24 cellular contexts compared by ENCODE assay signal in genomic region chr18:53943463-53943862, GRCh38.
A peak's percentile ranks its signal among the peaks of the same experiment; 100 is the strongest.
DNase-seq lines count a peak whose midpoint lies in the region; ATAC-seq, FAIRE-seq and TF ChIP-seq lines count a peak whose summit lies in the region.
"Had no signal": no experiment of that assay in that cellular context is flagged by ENCODE, and none has a peak within 500 bp of the region (broad histone marks: within the 10 kb centered on the region; RNA-seq: fewer than 3 reads in every experiment).

No MANE protein-coding gene starts in this region.

- H3K9me3 ChIP-seq in transverse colon (no peaks in the 10 kb centered on the region), mammary epithelial cell (replicated peaks; ENCODE audit: insufficient read depth, low read length) (peaks cover 4% of the 10 kb centered on the region)
- H3K9me3 ChIP-seq: Caco-2 had no signal

- H3K36me3 ChIP-seq in transverse colon (no peaks in the 10 kb centered on the region), mammary epithelial cell (ENCODE audit: insufficient read depth, low read length) (no peaks in the 10 kb centered on the region)
- H3K36me3 ChIP-seq: BLaER1 had no signal

- H3K27ac ChIP-seq in transverse colon (no peak overlapping the region), mammary epithelial cell (ENCODE audit: insufficient read depth, low read depth, low read length) (no peak overlapping the region)
- H3K27ac ChIP-seq: 22Rv1, BLaER1, C4-2B, GM23248 had no signal

- H3K4me2 ChIP-seq in mammary epithelial cell (ENCODE audit: insufficient read depth, low read depth, low read length), result no peak overlapping the region
- H3K4me2 ChIP-seq: BLaER1 had no signal

- ATAC-seq in activated CD4-positive, CD25-positive, alpha-beta regulatory T cell treated with anti-CD3 and anti-CD28 coated beads, Interleukin-2, amount 50 U/mL, for 24 hours, result no peak
- ATAC-seq: CD8-positive, alpha-beta T cell; GM12878 had no signal

- H3K4me1 ChIP-seq in transverse colon (no peaks in the 10 kb centered on the region), mammary epithelial cell (ENCODE audit: insufficient read depth, low read length) (peaks cover 33% of the 10 kb centered on the region)
- H3K4me1 ChIP-seq: BLaER1 had no signal

- H3K27me3 ChIP-seq in transverse colon (no peaks in the 10 kb centered on the region), mammary epithelial cell (ENCODE audit: insufficient read depth, low read length) (no peaks in the 10 kb centered on the region)
- H3K27me3 ChIP-seq: BLaER1 had no signal

- H4K20me1 ChIP-seq in mammary epithelial cell (ENCODE audit: insufficient read depth, low read length), result no peaks in the 10 kb centered on the region
- H4K20me1 ChIP-seq: BLaER1 had no signal

- in situ Hi-C loops in transverse colon (cut with MboI; ENCODE audit: low pct_ligation_motif_present in 1 of 4, low pct_unique_long_range_greater_than_20kb in 1 of 4, low sequenced_read_pairs in 3 of 4) (no loop called here), mammary epithelial cell (cut with MboI; ENCODE audit: low sequenced_read_pairs in 2 of 2) (loop anchor here in 1 of 2 donors (25.0 kb wide), 1 partner anchor 169 kb away; no protein-coding TSS in a partner anchor)

- intact Hi-C loops in transverse colon (cut with DNase I; ENCODE audit: low total_unique reads), result no loop called here
- intact Hi-C loops in mammary epithelial cell (cut with micrococcal nuclease), result no loop called here

- DNase-seq in D721Med (ENCODE audit: insufficient read length, low spot score) (no peak), NCI-H226 (peak; percentile 76), astrocyte of the hippocampus (ENCODE audit: low read depth, low spot score) (peak; percentile 13), skeletal muscle cell (ENCODE audit: low read depth) (peak; percentile 11), transverse colon (no peak), mammary epithelial cell (no peak)
- DNase-seq: Caco-2; CD4-positive, CD25-positive, alpha-beta regulatory T cell; CD8-positive, alpha-beta T cell; DMS 273 treated with DMSO at 0.1 percent for 48 hours; DMS79; EL; GDM1; GM23248; H7; HCEC 1CT had no signal

- H3K9ac ChIP-seq in mammary epithelial cell (ENCODE audit: insufficient read depth, low read length), result no peak overlapping the region
- H3K9ac ChIP-seq: BLaER1, GM23248 had no signal

- TF ChIP-seq CTCF in D721Med (IDR thresholded peaks at IDR 0.05; ENCODE audit: insufficient read depth, missing control alignments), result no peak
- no peak for TF ChIP-seq CTCF in transverse colon (IDR thresholded peaks at IDR 0.05)
- TF ChIP-seq CTCF in mammary epithelial cell (conservative IDR thresholded peaks at IDR 0.05 in 1 of 2, IDR thresholded peaks at IDR 0.05 in 1 of 2; ENCODE audit: extremely low read depth in 1 of 2, insufficient read depth in 1 of 2, low read depth in 1 of 2, low read length in 2 of 2), result no peak

- H3K4me3 ChIP-seq in skeletal muscle cell (ENCODE audit: low read depth, low read length) (no peak overlapping the region), transverse colon (no peak overlapping the region), mammary epithelial cell (replicated peaks in 1 of 3; ENCODE audit: insufficient read depth in 1 of 3, low read depth in 2 of 3, low read length in 3 of 3) (no peak overlapping the region)
- H3K4me3 ChIP-seq: BLaER1, GM12878, GM23248 had no signal

- BruUV-seq in mammary epithelial cell (replicated peaks; lab: Mats Ljungman, UMichigan), result no TSS peak

- dilution Hi-C loops in mammary epithelial cell (cut with HindIII; ENCODE audit: low sequenced_read_pairs), result no loop called here

- FAIRE-seq in D721Med (lab: Jason Lieb, UNC), result peak; percentile 38
- FAIRE-seq: A204.1, GM12878, GM19239, H1 had no signal

- TF ChIP-seq EP300 in transverse colon (IDR thresholded peaks at IDR 0.05; ENCODE audit: low read depth), result no peak

- 94% methylated on average over 1 of the region's 1 CpG; no CpG with 5 or more reads in 1 of the 2 donors for WGBS in transverse colon (ENCODE audit: low coverage in 1 of 2), 2 donors
- 100% methylated on average over 1 of the region's 1 CpG for WGBS in mammary epithelial cell (ENCODE audit: low coverage, missing lambda C conversion rate)

- H3K79me2 ChIP-seq in mammary epithelial cell (ENCODE audit: insufficient read depth, low read length), result no peaks in the 10 kb centered on the region

- no peak for TF ChIP-seq POLR2A in transverse colon (IDR thresholded peaks at IDR 0.05)

- no peak overlapping the region for H2AFZ ChIP-seq in mammary epithelial cell (ENCODE audit: low read depth, low read length)
- H2AFZ ChIP-seq: GM23248 had no signal

- CTCF ChIA-PET in mammary epithelial cell (lab: Charles Lee; ENCODE audit: low non-redundant PET), result no interaction called here

Comparison
In these comparisons a context has a peak if more than half of its experiments do, and no peak if none do; other contexts are left out.
1. DNase-seq: peak in NCI-H226 (single experiment), astrocyte of the hippocampus (single experiment) and skeletal muscle cell (single experiment); none in D721Med (single experiment), transverse colon (single experiment) and mammary epithelial cell (single experiment).